Comparison of ENCODE assay signal across 9 cellular contexts in the genomic region with DNA sequence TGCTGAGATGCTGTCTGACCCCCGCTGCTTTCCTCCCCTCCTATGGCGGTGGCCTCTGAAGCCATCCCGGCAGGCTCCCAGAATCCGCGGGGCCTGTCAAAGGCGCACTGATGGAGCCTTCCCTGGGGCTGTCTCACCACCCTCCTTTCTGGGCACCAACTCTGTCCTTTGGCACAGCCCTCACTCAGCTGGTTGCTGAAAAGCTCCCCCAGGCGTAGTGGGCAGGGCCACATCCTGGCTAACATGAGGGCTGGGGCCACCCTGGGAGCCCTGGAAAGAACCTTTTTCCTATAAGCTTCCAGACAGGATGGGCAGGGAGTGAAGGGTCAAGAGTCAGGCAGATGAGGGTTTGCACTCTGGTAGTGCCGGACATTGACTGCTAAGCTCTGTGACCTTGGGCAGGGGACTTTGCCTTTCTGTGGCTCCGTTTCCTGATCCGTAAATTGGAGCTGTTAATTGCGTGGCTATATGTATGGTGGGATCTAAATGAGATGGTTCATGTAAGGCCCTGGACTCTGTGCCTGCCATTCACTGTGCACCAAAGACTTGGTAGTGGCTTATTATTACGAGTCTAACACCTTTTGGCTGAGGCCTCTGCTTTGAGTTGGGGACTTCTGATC. TPM values are rescaled to one million over a fixed set of nuclear protein-coding genes. Genes with fewer than 3 reads are reported as not detected.
DNase-seq lines count a peak whose midpoint lies in the region; ATAC-seq and TF ChIP-seq lines count a peak whose summit lies in the region.
"Had no signal": no experiment of that assay in that cellular context is flagged by ENCODE, and none has a peak within 500 bp of the region (broad histone marks: within the 10 kb centered on the region; RNA-seq: fewer than 3 reads in every experiment).

No MANE protein-coding gene starts in this region.

- CTCF ChIA-PET in Calu3 (lab: Charles Lee): interaction anchor here (1.0 kb wide), 1 partner anchor 61 kb away, joined by 5 read pairs; no protein-coding TSS in a partner anchor

- H3K27ac ChIP-seq in gastroesophageal sphincter (peak overlapping the region; percentile 19 to 73 (median 68)), psoas muscle (peak overlapping the region; percentile 59)

- H3K27me3 ChIP-seq in gastroesophageal sphincter: no peaks in the 10 kb centered on the region
- no peaks in the 10 kb centered on the region for H3K27me3 ChIP-seq in psoas muscle (ENCODE audit: insufficient read depth in 3 of 3, low read length in 2 of 3)
- no peaks in the 10 kb centered on the region for H3K27me3 ChIP-seq in HAP-1 (ENCODE audit: low read depth)

- TF ChIP-seq POLR2A in gastroesophageal sphincter (IDR thresholded peaks at IDR 0.05): no peak

- TF ChIP-seq EP300 in gastroesophageal sphincter (IDR thresholded peaks at IDR 0.05): no peak

- intact Hi-C loops in Calu3 (cut with micrococcal nuclease; ENCODE audit: unreplicated experiment) (no loop called here), psoas muscle (cut with DNase I) (no loop called here)

- H3K36me3 Mint-ChIP-seq in Calu3 (ENCODE audit: insufficient read depth, unreplicated experiment): peaks cover 79% of the 10 kb centered on the region

- H3K4me3 ChIP-seq in gastroesophageal sphincter: no peak overlapping the region
- no peak overlapping the region for H3K4me3 ChIP-seq in psoas muscle
- no peak overlapping the region for H3K4me3 ChIP-seq in HAP-1

- WGBS in gastroesophageal sphincter (ENCODE audit: low coverage in 1 of 2), 2 donors: 100% methylated on average over 1 of the region's 12 CpGs; no CpG with 5 or more reads in 1 of the 2 donors
- WGBS in psoas muscle, 3 donors: 28 to 50% (median 35%) methylated on average over 12 of the region's 12 CpGs

- TF ChIP-seq CTCF in Calu3 (IDR thresholded peaks at IDR 0.05; ENCODE audit: unreplicated experiment) (no peak), gastroesophageal sphincter (IDR thresholded peaks at IDR 0.05) (no peak), psoas muscle (IDR thresholded peaks at IDR 0.05) (no peak), omental fat pad (IDR thresholded peaks at IDR 0.05) (no peak)

- in situ Hi-C loops in HAP-1 (cut with MboI; ENCODE audit: low sequenced_read_pairs): no loop called here

- H3K9me3 ChIP-seq in gastroesophageal sphincter (no peaks in the 10 kb centered on the region), psoas muscle (no peaks in the 10 kb centered on the region), HAP-1 (no peaks in the 10 kb centered on the region)

- H3K9me3 Mint-ChIP-seq in Calu3 (ENCODE audit: low read depth, unreplicated experiment): no peaks in the 10 kb centered on the region

- H3K27me3 Mint-ChIP-seq in Calu3 (ENCODE audit: unreplicated experiment): no peaks in the 10 kb centered on the region

- H3K4me1 Mint-ChIP-seq in Calu3 (ENCODE audit: low read depth, unreplicated experiment): peaks cover 24% of the 10 kb centered on the region

- no TSS peak for BruUV-seq in Calu3 (replicated peaks; lab: Mats Ljungman, UMichigan)

- DNase-seq in Calu3 (no peak), RPMI8226 (peak; percentile 60), psoas muscle (no peak), omental fat pad (ENCODE audit: low spot score) (no peak), SK-N-DZ (ENCODE audit: low spot score) (no peak), HAP-1 (ENCODE audit: low spot score in 2 of 2) (no peak)
- DNase-seq in stimulated activated CD4-positive, alpha-beta T cell treated with anti-CD3 and anti-CD28 coated beads, Interleukin-2, amount 100 ng/mL, for 24 hours: no peak
- DNase-seq: NCI-H2107 had no signal

- ATAC-seq in gastroesophageal sphincter: peak; percentile 29
- peak in 3 of 4 donors; percentile 4 to 20 (median 17) for ATAC-seq in psoas muscle
- no peak for ATAC-seq in omental fat pad (ENCODE audit: low FRiP score)

- no peak overlapping the region for H3K4me3 Mint-ChIP-seq in Calu3 (ENCODE audit: low read depth, unreplicated experiment)

- peak overlapping the region; percentile 30 for H3K27ac Mint-ChIP-seq in Calu3 (ENCODE audit: unreplicated experiment)

- H3K36me3 ChIP-seq in gastroesophageal sphincter (peaks cover 0 to 51% of the 10 kb centered on the region in 2 donors), psoas muscle (ENCODE audit: insufficient read depth in 1 of 2, low read depth in 1 of 2) (peaks cover 0 to 6% of the 10 kb centered on the region in 2 donors), HAP-1 (replicated peaks) (peaks cover 9% of the 10 kb centered on the region)

- H3K4me1 ChIP-seq in gastroesophageal sphincter (peaks cover 4 to 98% (median 59%) of the 10 kb centered on the region in 3 donors), psoas muscle (peaks cover 58% of the 10 kb centered on the region), HAP-1 (no peaks in the 10 kb centered on the region)

RNA-seq across cellular contexts. Expression of a gene that starts 27.9 kb away (rescaled TPM):
- 479 and 558 TPM in 2 replicates for total RNA-seq in Calu3 (2022)
- total RNA-seq in gastroesophageal sphincter: 10 to 100 TPM; 33.5 to 88.9 (median 73.6) TPM
- total RNA-seq in psoas muscle: 10 to 100 TPM; 14.6 to 20.1 (median 17.2) TPM
- polyA plus RNA-seq in psoas muscle: 10 to 100 TPM in 2 of 3 donors, 1 to 10 TPM in 1; 8.6 to 14.0 (median 10.9) TPM
- 100 to 1,000 TPM; 111 to 174 (median 148) TPM for total RNA-seq in omental fat pad
- 33.0 and 37.4 TPM in 2 replicates for polyA plus RNA-seq in SK-N-DZ (2014; cell fraction: cytosol; rRNA removed)
- polyA plus RNA-seq in SK-N-DZ (2014; cell fraction: nucleus; rRNA removed): 15.7 and 18.3 TPM in 2 replicates

RNA-seq across cellular contexts. Expression of a gene that starts 44.3 kb away (rescaled TPM):
- total RNA-seq in Calu3 (2022) (3,443 and 3,829 TPM in 2 replicates), gastroesophageal sphincter (1,000 to 10,000 TPM in 3 of 4 donors, 100 to 1,000 TPM in 1; 755 to 2,040 (median 1,511) TPM), psoas muscle (1,000 to 10,000 TPM in 1 of 4 donors, 100 to 1,000 TPM in 3; 816 to 1,006 (median 921) TPM), omental fat pad (1,000 to 10,000 TPM; 1,566 to 2,133 (median 2,034) TPM)
- 1,000 to 10,000 TPM; 1,675 to 2,332 (median 1,765) TPM for polyA plus RNA-seq in psoas muscle
- 2,846 and 2,901 TPM in 2 replicates for polyA plus RNA-seq in SK-N-DZ (2014; cell fraction: cytosol; rRNA removed)
- polyA plus RNA-seq in SK-N-DZ (2014; cell fraction: nucleus; rRNA removed): 2,361 and 2,387 TPM in 2 replicates
